Comparison of ENCODE assay signal across 9 cellular contexts in the genomic region with DNA sequence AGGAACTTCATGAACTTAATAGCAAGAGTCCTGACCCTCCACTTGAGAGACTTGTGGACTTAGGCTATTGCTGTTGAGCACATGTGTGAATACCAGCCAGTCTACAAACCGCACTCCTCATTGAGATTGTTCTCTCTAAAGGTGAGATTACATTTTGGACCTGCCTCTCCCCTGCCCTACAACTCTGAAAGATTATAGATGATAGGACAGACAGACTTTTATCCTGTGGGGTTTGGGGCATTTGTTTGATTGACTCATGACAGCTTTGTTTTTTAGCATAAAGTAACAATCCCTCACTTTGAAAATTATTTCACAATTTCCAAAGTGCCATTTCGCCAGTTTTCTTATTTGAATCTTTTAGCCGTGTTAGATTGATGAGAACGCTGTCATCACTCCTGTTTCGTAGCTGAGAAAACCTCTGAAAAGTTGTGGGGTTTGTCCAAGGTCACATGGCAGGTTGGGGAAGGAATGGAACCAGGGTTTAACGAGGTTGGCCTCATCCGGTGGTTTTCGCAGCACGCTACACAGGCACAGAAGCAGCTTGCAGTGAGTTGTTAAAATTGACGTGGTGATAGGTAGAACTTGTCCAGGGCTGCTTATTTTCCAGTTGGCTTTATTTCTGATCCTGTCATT. TPM values are rescaled to one million over a fixed set of nuclear protein-coding genes. Genes with fewer than 3 reads are reported as not detected.
DNase-seq lines count a peak whose midpoint lies in the region; ATAC-seq, FAIRE-seq and TF ChIP-seq lines count a peak whose summit lies in the region.
"Had no signal": no experiment of that assay in that cellular context is flagged by ENCODE, and none has a peak within 500 bp of the region (broad histone marks: within the 10 kb centered on the region; RNA-seq: fewer than 3 reads in every experiment).

No MANE protein-coding gene starts in this region.

- H3K4me1 Mint-ChIP-seq in stimulated activated naive CD8-positive, alpha-beta T cell treated with anti-CD3 and anti-CD28 coated beads, Interleukin-15, amount 100 ng/mL, for 72 hours = peaks cover 64% of the 10 kb centered on the region
- H3K4me1 Mint-ChIP-seq in GM23338 = peaks cover 10% of the 10 kb centered on the region

- H3K27me3 ChIP-seq in layer of hippocampus (ENCODE audit: control insufficient read depth, insufficient read depth, low read length) (no peaks in the 10 kb centered on the region), GM23338 (ENCODE audit: insufficient read depth) (no peaks in the 10 kb centered on the region)

- TF ChIP-seq CTCF in GM23338 (conservative IDR thresholded peaks at IDR 0.05; ENCODE audit: low read depth in 2 of 2) (no peak), foreskin fibroblast (IDR thresholded peaks at IDR 0.05; ENCODE audit: low read depth, low read length) (no peak)

- H3K27ac Mint-ChIP-seq in stimulated activated naive CD8-positive, alpha-beta T cell treated with anti-CD3 and anti-CD28 coated beads, Interleukin-15, amount 100 ng/mL, for 72 hours = peak overlapping the region; percentile 96 to 99
- no peak overlapping the region for H3K27ac Mint-ChIP-seq in GM23338

- H3K27me3 Mint-ChIP-seq in stimulated activated naive CD8-positive, alpha-beta T cell treated with anti-CD3 and anti-CD28 coated beads, Interleukin-15, amount 100 ng/mL, for 72 hours = no peaks in the 10 kb centered on the region
- peaks cover 4% of the 10 kb centered on the region for H3K27me3 Mint-ChIP-seq in GM23338 (ENCODE audit: insufficient read depth, low read depth, poor library complexity)

- no peaks in the 10 kb centered on the region for H3K9me2 ChIP-seq in GM23338 (ENCODE audit: insufficient read depth)

- no peak overlapping the region for H3K4me2 ChIP-seq in GM23338

- no peaks in the 10 kb centered on the region; the same call in 1 of the 2 replicates for H3K79me2 ChIP-seq in GM23338 (replicated peaks; ENCODE audit: insufficient read depth)

- H3K36me3 ChIP-seq in GM23338 (ENCODE audit: insufficient read depth) = no peaks in the 10 kb centered on the region

- peak; percentile 97 for FAIRE-seq in GM19239 (lab: Jason Lieb, UNC)

- no peaks in the 10 kb centered on the region; the same call in 2 of the 3 replicates for H3K36me3 Mint-ChIP-seq in GM23338 (ENCODE audit: low read depth)

- peaks cover 7% of the 10 kb centered on the region for H4K20me1 ChIP-seq in GM23338 (replicated peaks; ENCODE audit: insufficient read depth)

- H3K27ac ChIP-seq in layer of hippocampus (ENCODE audit: low read depth, low read length) (peak overlapping the region; percentile 60), GM23338 (ENCODE audit: low read depth) (no peak overlapping the region; the same call in 1 of the 2 replicates)

- no peaks in the 10 kb centered on the region for H3F3A ChIP-seq in GM23338 (replicated peaks; ENCODE audit: low read depth)

- no peak for DNase-seq in GM19239 (ENCODE audit: insufficient read length, low spot score)
- peak; percentile 61 to 62 for DNase-seq in activated CD8-positive, alpha-beta memory T cell treated with anti-CD3 and anti-CD28 coated beads for 1 hour (ENCODE audit: extremely low read depth in 1 of 2, low read depth in 1 of 2)
- DNase-seq in stimulated activated naive CD8-positive, alpha-beta T cell treated with anti-CD3 and anti-CD28 coated beads, Interleukin-15, amount 100 ng/mL, for 72 hours = peak; percentile 77 to 88
- no peak for DNase-seq in GM23338 (ENCODE audit: low spot score)
- no peak for DNase-seq in foreskin fibroblast
- no peak for DNase-seq in NCI-H2196 (lab: John Stamatoyannopoulos, UW; ENCODE audit: unreplicated experiment)

- ATAC-seq in HG03457 (IDR thresholded peaks at IDR 0.05; ENCODE audit: unreplicated experiment) = peak; percentile 33
- peak; percentile 53 for ATAC-seq in stimulated activated naive CD8-positive, alpha-beta T cell treated with anti-CD3 and anti-CD28 coated beads, Interleukin-15, amount 100 ng/mL, for 72 hours
- no peak for ATAC-seq in GM23338
- ATAC-seq: Panc1 had no signal

- H3K4me1 ChIP-seq in GM23338 (ENCODE audit: insufficient read depth) = no peaks in the 10 kb centered on the region

- H3K4me3 Mint-ChIP-seq in stimulated activated naive CD8-positive, alpha-beta T cell treated with anti-CD3 and anti-CD28 coated beads, Interleukin-15, amount 100 ng/mL, for 72 hours = peak overlapping the region; percentile 88 to 90
- H3K4me3 Mint-ChIP-seq in GM23338 = no peak overlapping the region

- no peaks in the 10 kb centered on the region for H3K9me3 Mint-ChIP-seq in stimulated activated naive CD8-positive, alpha-beta T cell treated with anti-CD3 and anti-CD28 coated beads, Interleukin-15, amount 100 ng/mL, for 72 hours
- no peaks in the 10 kb centered on the region for H3K9me3 Mint-ChIP-seq in GM23338

- H3K4me3 ChIP-seq in GM23338 (no peak overlapping the region), foreskin fibroblast (ENCODE audit: low read depth in 1 of 2, low read length in 2 of 2) (no peak overlapping the region)

- no peak overlapping the region for H2AFZ ChIP-seq in GM23338

TF ChIP-seq in GM23338, 12 proteins besides CTCF, POLR2A, EP300 and RAD21:
- no peak for TF ChIP-seq ZNF114 (CRISPR knock-in tag; IDR thresholded peaks at IDR 0.05)
- no peak for TF ChIP-seq JUNB (IDR thresholded peaks at IDR 0.05; ENCODE audit: unreplicated experiment)
- TF ChIP-seq STAT1 (IDR thresholded peaks at IDR 0.05; ENCODE audit: unreplicated experiment) = no peak
- TF ChIP-seq, protein P1, sequence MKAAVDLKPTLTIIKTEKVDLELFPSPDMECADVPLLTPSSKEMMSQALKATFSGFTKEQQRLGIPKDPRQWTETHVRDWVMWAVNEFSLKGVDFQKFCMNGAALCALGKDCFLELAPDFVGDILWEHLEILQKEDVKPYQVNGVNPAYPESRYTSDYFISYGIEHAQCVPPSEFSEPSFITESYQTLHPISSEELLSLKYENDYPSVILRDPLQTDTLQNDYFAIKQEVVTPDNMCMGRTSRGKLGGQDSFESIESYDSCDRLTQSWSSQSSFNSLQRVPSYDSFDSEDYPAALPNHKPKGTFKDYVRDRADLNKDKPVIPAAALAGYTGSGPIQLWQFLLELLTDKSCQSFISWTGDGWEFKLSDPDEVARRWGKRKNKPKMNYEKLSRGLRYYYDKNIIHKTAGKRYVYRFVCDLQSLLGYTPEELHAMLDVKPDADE (IDR thresholded peaks at IDR 0.05) = no peak
- no peak for TF ChIP-seq CREB1 (CRISPR knock-in tag; IDR thresholded peaks at IDR 0.05; ENCODE audit: low read depth)
- no peak for TF ChIP-seq POLR2AphosphoS5 (IDR thresholded peaks at IDR 0.05; ENCODE audit: low read depth)
- TF ChIP-seq, protein P2, sequence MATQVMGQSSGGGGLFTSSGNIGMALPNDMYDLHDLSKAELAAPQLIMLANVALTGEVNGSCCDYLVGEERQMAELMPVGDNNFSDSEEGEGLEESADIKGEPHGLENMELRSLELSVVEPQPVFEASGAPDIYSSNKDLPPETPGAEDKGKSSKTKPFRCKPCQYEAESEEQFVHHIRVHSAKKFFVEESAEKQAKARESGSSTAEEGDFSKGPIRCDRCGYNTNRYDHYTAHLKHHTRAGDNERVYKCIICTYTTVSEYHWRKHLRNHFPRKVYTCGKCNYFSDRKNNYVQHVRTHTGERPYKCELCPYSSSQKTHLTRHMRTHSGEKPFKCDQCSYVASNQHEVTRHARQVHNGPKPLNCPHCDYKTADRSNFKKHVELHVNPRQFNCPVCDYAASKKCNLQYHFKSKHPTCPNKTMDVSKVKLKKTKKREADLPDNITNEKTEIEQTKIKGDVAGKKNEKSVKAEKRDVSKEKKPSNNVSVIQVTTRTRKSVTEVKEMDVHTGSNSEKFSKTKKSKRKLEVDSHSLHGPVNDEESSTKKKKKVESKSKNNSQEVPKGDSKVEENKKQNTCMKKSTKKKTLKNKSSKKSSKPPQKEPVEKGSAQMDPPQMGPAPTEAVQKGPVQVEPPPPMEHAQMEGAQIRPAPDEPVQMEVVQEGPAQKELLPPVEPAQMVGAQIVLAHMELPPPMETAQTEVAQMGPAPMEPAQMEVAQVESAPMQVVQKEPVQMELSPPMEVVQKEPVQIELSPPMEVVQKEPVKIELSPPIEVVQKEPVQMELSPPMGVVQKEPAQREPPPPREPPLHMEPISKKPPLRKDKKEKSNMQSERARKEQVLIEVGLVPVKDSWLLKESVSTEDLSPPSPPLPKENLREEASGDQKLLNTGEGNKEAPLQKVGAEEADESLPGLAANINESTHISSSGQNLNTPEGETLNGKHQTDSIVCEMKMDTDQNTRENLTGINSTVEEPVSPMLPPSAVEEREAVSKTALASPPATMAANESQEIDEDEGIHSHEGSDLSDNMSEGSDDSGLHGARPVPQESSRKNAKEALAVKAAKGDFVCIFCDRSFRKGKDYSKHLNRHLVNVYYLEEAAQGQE (IDR thresholded peaks at IDR 0.05; ENCODE audit: unreplicated experiment) = no peak

RNA-seq across cellular contexts. Expression of gene EVL, which starts 0.8 kb away (rescaled TPM):
- 43.9 and 50.5 TPM in 2 replicates for total RNA-seq in GM23338 (2014; rRNA removed; shearing (Covaris generic))
- 28.2 and 36.7 TPM in 2 replicates for polyA plus RNA-seq in GM23338 (2016; fragmentation: Nextera tagmentation; extraction: Ambion mirVana)

Comparison
In these comparisons a context has a peak if more than half of its experiments do, and no peak if none do; other contexts are left out.
1. DNase-seq: peak in activated CD8-positive, alpha-beta memory T cell treated with anti-CD3 and anti-CD28 coated beads for 1 hour (2 of 2) and stimulated activated naive CD8-positive, alpha-beta T cell treated with anti-CD3 and anti-CD28 coated beads, Interleukin-15, amount 100 ng/mL, for 72 hours (2 of 2); none in GM19239 (single experiment), GM23338 (single experiment), foreskin fibroblast (0 of 2) and NCI-H2196 (single experiment).